21 cellular contexts compared by ENCODE assay signal in genomic region chr13:45918597-45918996, GRCh38.
"Had no signal": no experiment of that assay in that cellular context is flagged by ENCODE, and none has a peak within 500 bp of the region (broad histone marks: within the 10 kb centered on the region; RNA-seq: fewer than 3 reads in every experiment).

No MANE protein-coding gene starts in this region.

- H3K27me3 ChIP-seq: esophagus muscularis mucosa, gastrocnemius medialis, neutrophil, right lobe of liver, stomach, transverse colon had no signal

- H3K4me3 ChIP-seq: esophagus muscularis mucosa, gastrocnemius medialis, heart right ventricle, mucosa of descending colon, psoas muscle, right lobe of liver, stomach, thoracic aorta, transverse colon had no signal

- H3K4me1 ChIP-seq: esophagus muscularis mucosa, gastrocnemius medialis, heart right ventricle, psoas muscle, right lobe of liver, stomach, transverse colon had no signal

- H3K36me3 Mint-ChIP-seq: naive thymus-derived CD8-positive, alpha-beta T cell had no signal

- ATAC-seq: gastrocnemius medialis; heart right ventricle; left lobe of liver; mucosa of descending colon; naive thymus-derived CD8-positive, alpha-beta T cell; psoas muscle; right lobe of liver had no signal

- H3K4me3 Mint-ChIP-seq: naive thymus-derived CD8-positive, alpha-beta T cell had no signal

- H3K9me3 ChIP-seq: esophagus muscularis mucosa, gastrocnemius medialis, mucosa of descending colon, neutrophil, psoas muscle, right lobe of liver, stomach, thoracic aorta, transverse colon had no signal

- DNase-seq: effector memory CD4-positive, alpha-beta T cell; gastrocnemius medialis; heart right ventricle; hypothalamus; kidney glomerular epithelial cell; mucosa of descending colon; naive thymus-derived CD8-positive, alpha-beta T cell; psoas muscle; retina; right lobe of liver; stimulated activated CD4-positive, alpha-beta T cell treated with anti-CD3 and anti-CD28 coated beads, Interleukin-2, amount 100 ng/mL, for 24 hours; stimulated activated CD4-positive, alpha-beta T cell treated with anti-CD3 and anti-CD28 coated beads, Interleukin-4, amount 100 ng/mL, for 4 hours; stimulated activated naive CD4-positive, alpha-beta T cell; stomach; substantia nigra; transverse colon had no signal

- H3K9me3 Mint-ChIP-seq: naive thymus-derived CD8-positive, alpha-beta T cell had no signal

- H3K27ac ChIP-seq: epithelial cell of prostate, esophagus muscularis mucosa, gastrocnemius medialis, heart right ventricle, neutrophil, psoas muscle, right lobe of liver, stomach, thoracic aorta, transverse colon had no signal

- H3K36me3 ChIP-seq: esophagus muscularis mucosa, gastrocnemius medialis, heart right ventricle, neutrophil, right lobe of liver, stomach, thoracic aorta, transverse colon had no signal

- H3K4me1 Mint-ChIP-seq: naive thymus-derived CD8-positive, alpha-beta T cell had no signal
